Comparison of ENCODE assay signal across 26 cellular contexts in genomic region chr2:53289309-53290006, GRCh38.
"Had no signal": no experiment of that assay in that cellular context is flagged by ENCODE, and none has a peak within 500 bp of the region (broad histone marks: within the 10 kb centered on the region; RNA-seq: fewer than 3 reads in every experiment).

No MANE protein-coding gene starts in this region.

- H3K4me1 ChIP-seq: adrenal gland, ascending aorta, heart right ventricle, sigmoid colon, stomach, thyroid gland, upper lobe of left lung had no signal

- H3K27ac ChIP-seq: adrenal gland, ascending aorta, heart right ventricle, neutrophil, sigmoid colon, stomach, thyroid gland, upper lobe of left lung had no signal

- H3K4me3 Mint-ChIP-seq: activated naive CD4-positive, alpha-beta T cell treated with anti-CD3 and anti-CD28 coated beads for 36 hours; activated naive CD8-positive, alpha-beta T cell treated with anti-CD3 and anti-CD28 coated beads for 36 hours; brain; mesothelial cell of epicardium; naive B cell; nephron progenitor cell; stimulated activated naive B cell treated with anti-CD40 and anti-IgM and Interleukin-4, amounts not matched to agents 10 μg/mL and 1 μg/mL and 100 μg/mL, for 72 hours had no signal

- H3K27ac Mint-ChIP-seq: activated naive CD4-positive, alpha-beta T cell treated with anti-CD3 and anti-CD28 coated beads for 36 hours; activated naive CD8-positive, alpha-beta T cell treated with anti-CD3 and anti-CD28 coated beads for 36 hours; brain; mesothelial cell of epicardium; nephron progenitor cell; stimulated activated naive B cell treated with anti-CD40 and anti-IgM and Interleukin-4, amounts not matched to agents 10 μg/mL and 1 μg/mL and 100 μg/mL, for 72 hours had no signal

- H3K4me1 Mint-ChIP-seq: activated naive CD8-positive, alpha-beta T cell treated with anti-CD3 and anti-CD28 coated beads for 36 hours; brain; naive B cell; stimulated activated naive B cell treated with anti-CD40 and anti-IgM and Interleukin-4, amounts not matched to agents 10 μg/mL and 1 μg/mL and 100 μg/mL, for 72 hours had no signal

- H3K36me3 Mint-ChIP-seq: activated naive CD8-positive, alpha-beta T cell treated with anti-CD3 and anti-CD28 coated beads for 36 hours; brain; mesothelial cell of epicardium; naive B cell; stimulated activated naive B cell treated with anti-CD40 and anti-IgM and Interleukin-4, amounts not matched to agents 10 μg/mL and 1 μg/mL and 100 μg/mL, for 72 hours had no signal

- H3K4me3 ChIP-seq: adrenal gland, ascending aorta, heart right ventricle, sigmoid colon, stomach, thyroid gland, upper lobe of left lung had no signal

- H3K9me3 ChIP-seq: adrenal gland, ascending aorta, heart right ventricle, neutrophil, sigmoid colon, thyroid gland, upper lobe of left lung had no signal

- H3K9me3 Mint-ChIP-seq: activated naive CD8-positive, alpha-beta T cell treated with anti-CD3 and anti-CD28 coated beads for 36 hours; brain; mesothelial cell of epicardium; nephron progenitor cell had no signal

- ATAC-seq: esophagus mucosa; heart right ventricle; left cardiac atrium; left ventricle myocardium superior; stimulated activated naive B cell treated with anti-CD40 and anti-IgM and Interleukin-4, amounts not matched to agents 10 μg/mL and 1 μg/mL and 100 μg/mL, for 72 hours had no signal

- H3K36me3 ChIP-seq: adrenal gland, ascending aorta, heart right ventricle, neutrophil, sigmoid colon, stomach, thyroid gland, upper lobe of left lung had no signal

- H3K27me3 Mint-ChIP-seq: brain; naive B cell; stimulated activated naive B cell treated with anti-CD40 and anti-IgM and Interleukin-4, amounts not matched to agents 10 μg/mL and 1 μg/mL and 100 μg/mL, for 72 hours had no signal

- H3K27me3 ChIP-seq: adrenal gland, ascending aorta, heart right ventricle, neutrophil, sigmoid colon, stomach, thyroid gland, upper lobe of left lung had no signal

- DNase-seq: activated CD4-positive, alpha-beta T cell treated with anti-CD3 and anti-CD28 coated beads for 1 hour; activated CD4-positive, alpha-beta T cell treated with anti-CD3 and anti-CD28 coated beads, Interleukin-2, amount 50 U/mL, for 1 hour; activated effector memory CD4-positive, alpha-beta T cell treated with Interleukin-2 at 50 U/mL for 16 hours; activated naive CD4-positive, alpha-beta T cell treated with anti-CD3 and anti-CD28 coated beads for 36 hours; activated naive CD8-positive, alpha-beta T cell treated with anti-CD3 and anti-CD28 coated beads for 36 hours; activated T-cell treated with anti-CD3 and anti-CD28 coated beads for 4 hours; adrenal gland; foreskin melanocyte; heart right ventricle; left cardiac atrium; left ventricle myocardium superior; naive B cell; nephron progenitor cell; sigmoid colon; small intestine; stimulated activated CD4-positive, alpha-beta T cell treated with anti-CD3 and anti-CD28 coated beads, Interleukin-1b, Interleukin-23, amount 100 ng/mL, for 48 hours; stimulated activated naive B cell treated with anti-CD40 and anti-IgM and Interleukin-4, amounts not matched to agents 10 μg/mL and 1 μg/mL and 100 μg/mL, for 72 hours; stomach; T-helper 2 cell; thyroid gland; upper lobe of left lung had no signal
